ENCODE assay signal across 27 cellular contexts in genomic region chr7:121420976-121421375, GRCh38. TPM values are rescaled to one million over a fixed set of nuclear protein-coding genes. Genes with fewer than 3 reads are reported as not detected.
DNase-seq lines count a peak whose midpoint lies in the region; ATAC-seq and TF ChIP-seq lines count a peak whose summit lies in the region.
"Had no signal": no experiment of that assay in that cellular context is flagged by ENCODE, and none has a peak within 500 bp of the region (broad histone marks: within the 10 kb centered on the region; RNA-seq: fewer than 3 reads in every experiment).

No MANE protein-coding gene starts in this region.

- H2AFZ ChIP-seq in HCT116 (ENCODE audit: low read depth, low read length, poor library complexity, severe bottlenecking) (no peak overlapping the region), hepatocyte (no peak overlapping the region)

- no peaks in the 10 kb centered on the region for H3K36me3 ChIP-seq in HCT116 (ENCODE audit: control insufficient read depth in 1 of 2, insufficient read depth in 2 of 2, low read length in 2 of 2)
- H3K36me3 ChIP-seq in hepatocyte (replicated peaks; ENCODE audit: insufficient read depth, low read depth) = no peaks in the 10 kb centered on the region
- no peaks in the 10 kb centered on the region for H3K36me3 ChIP-seq in stomach
- H3K36me3 ChIP-seq: BLaER1, ovary, right atrium auricular region, vagina, WERI-Rb-1 had no signal

- H3K9me3 ChIP-seq in HCT116 (ENCODE audit: control insufficient read depth in 1 of 2, insufficient read depth in 1 of 2, low read depth in 1 of 2, low read length in 2 of 2) (no peaks in the 10 kb centered on the region), hepatocyte (ENCODE audit: low read depth) (no peaks in the 10 kb centered on the region), stomach (no peaks in the 10 kb centered on the region)
- H3K9me3 ChIP-seq: ovary, right atrium auricular region, testis, vagina had no signal

- WGBS in hepatocyte (ENCODE audit: low lambda C conversion rate, missing lambda C conversion rate) = 43% methylated on average over 3 of the region's 3 CpGs
- 21 to 48% (median 34%) methylated on average over 3 of the region's 3 CpGs for WGBS in stomach, 5 donors

- ATAC-seq in HCT116 (0 out of 2 replicates have a peak, but pooled peaks have one; percentile 27), GM19463 (IDR thresholded peaks at IDR 0.05; ENCODE audit: unreplicated experiment) (no peak), GM19023 (IDR thresholded peaks at IDR 0.05; ENCODE audit: unreplicated experiment) (no peak)
- ATAC-seq: left cardiac atrium; stimulated activated naive CD8-positive, alpha-beta T cell treated with anti-CD3 and anti-CD28 coated beads, Interleukin-15, Interleukin-2, amounts not matched to agents 100 U/mL and 50 U/mL, for 24 hours had no signal

- RAD21 ChIA-PET in HCT116 (lab: Charles Lee; ENCODE audit: low non-redundant PET in 1 of 2, low total read pairs in 2 of 2, uncharacterized antibody in 2 of 2, unreplicated experiment in 2 of 2) = no interaction called here

- H4K20me1 ChIP-seq in HCT116 (ENCODE audit: insufficient read depth) = no peaks in the 10 kb centered on the region
- H4K20me1 ChIP-seq in hepatocyte (ENCODE audit: insufficient read depth, poor library complexity, severe bottlenecking) = no peaks in the 10 kb centered on the region
- H4K20me1 ChIP-seq: BLaER1 had no signal

- DNase-seq in HCT116 (ENCODE audit: low read depth, low spot score) (no peak), RWPE1 (ENCODE audit: low spot score) (peak; percentile 62), hepatocyte (ENCODE audit: low spot score) (peak; percentile 62), stomach (peak; percentile 46), SHP77 (lab: John Stamatoyannopoulos, UW) (no peak)
- DNase-seq: activated CD4-positive, alpha-beta T cell treated with anti-CD3 and anti-CD28 coated beads for 48 hours; activated naive CD4-positive, alpha-beta T cell treated with anti-CD3 and anti-CD28 coated beads, Interleukin-2, amount 50 U/mL, for 16 hours; DMS79; dorsolateral prefrontal cortex; hippocampal formation; left cardiac atrium; MM.1S; NCI-H1417; NCI-H2029; NCI-H526 treated with DMSO at 0.1 percent for 48 hours; NK-92 treated with Interleukin-12 subunit alpha and Interleukin-12 subunit beta, amount 100 ng/mL, for 24 hours; ovary; SHP77 treated with DMSO at 0.1 percent for 48 hours; stimulated activated CD4-positive, alpha-beta T cell treated with anti-CD3 and anti-CD28 coated beads, Interleukin-1b, Interleukin-23, amount 100 ng/mL, for 48 hours; stimulated activated naive CD8-positive, alpha-beta T cell treated with anti-CD3 and anti-CD28 coated beads, Interleukin-15, Interleukin-2, amounts not matched to agents 100 U/mL and 50 U/mL, for 24 hours; testis; WERI-Rb-1 had no signal

- H3K4me1 ChIP-seq in HCT116 (ENCODE audit: control insufficient read depth in 1 of 2, insufficient read depth in 2 of 2, low read length in 2 of 2) (peaks cover 0 to 7% of the 10 kb centered on the region in 2 experiments; a peak in 1 of 4 replicates), hepatocyte (ENCODE audit: insufficient read depth) (peaks cover 11% of the 10 kb centered on the region), stomach (peaks cover 4 to 16% (median 6%) of the 10 kb centered on the region in 4 donors)
- H3K4me1 ChIP-seq: BLaER1, right atrium auricular region, testis, vagina had no signal

- H3K27ac ChIP-seq in HCT116 (ENCODE audit: low read depth, low read length) (no peak overlapping the region), RWPE1 (no peak overlapping the region), hepatocyte (peak overlapping the region; percentile 88), stomach (peak overlapping the region in 4 of 5 donors; percentile 15 to 44 (median 26))
- H3K27ac ChIP-seq: BLaER1, dorsolateral prefrontal cortex, ovary, right atrium auricular region, testis, vagina, WERI-Rb-1 had no signal

- POLR2A ChIA-PET in HCT116 (lab: Charles Lee) (interaction anchor here (1.1 kb wide), 1 partner anchor 23 kb away, joined by 3 read pairs; no protein-coding TSS in a partner anchor), RWPE1 (lab: Yijun Ruan, JAX; ENCODE audit: low non-redundant PET) (no interaction called here)

- TF ChIP-seq POLR2A in HCT116 (IDR thresholded peaks at IDR 0.05; ENCODE audit: borderline replicate concordance, extremely low read depth, insufficient read depth, insufficient read length) (no peak), stomach (IDR thresholded peaks at IDR 0.05) (no peak)

- no peak for TF ChIP-seq EP300 in stomach (IDR thresholded peaks at IDR 0.05)

- no peak for TF ChIP-seq RAD21 in HCT116 (IDR thresholded peaks at IDR 0.05; ENCODE audit: low read depth)

- peak overlapping the region; percentile 6; the same call in 1 of the 2 replicates for H3K4me2 ChIP-seq in HCT116 (ENCODE audit: low read length)
- H3K4me2 ChIP-seq in hepatocyte = peak overlapping the region; percentile 48
- H3K4me2 ChIP-seq: BLaER1 had no signal

- no peak overlapping the region for H3K9ac ChIP-seq in HCT116 (ENCODE audit: low read length)
- H3K9ac ChIP-seq: BLaER1 had no signal

- H3K9me2 ChIP-seq in HCT116 (ENCODE audit: insufficient read depth) (no peaks in the 10 kb centered on the region; the same call in 1 of the 2 replicates), hepatocyte (replicated peaks; ENCODE audit: insufficient read depth) (no peaks in the 10 kb centered on the region)

- H3K79me2 ChIP-seq in HCT116 (ENCODE audit: insufficient read depth, low read length) = no peaks in the 10 kb centered on the region
- H3K79me2 ChIP-seq in hepatocyte = no peaks in the 10 kb centered on the region

- no peaks in the 10 kb centered on the region for H3K27me3 ChIP-seq in HCT116 (ENCODE audit: insufficient read depth, low read length)
- no peaks in the 10 kb centered on the region for H3K27me3 ChIP-seq in hepatocyte
- no peaks in the 10 kb centered on the region for H3K27me3 ChIP-seq in stomach
- H3K27me3 ChIP-seq: BLaER1, dorsolateral prefrontal cortex, ovary, right atrium auricular region, testis, vagina had no signal

- TF ChIP-seq CTCF in HCT116 (IDR thresholded peaks at IDR 0.05 in 2 of 3, conservative IDR thresholded peaks at IDR 0.05 in 1 of 3; ENCODE audit: borderline replicate concordance in 1 of 3, insufficient read depth in 1 of 3, low read depth in 2 of 3, low read length in 2 of 3) (no peak), RWPE1 (conservative IDR thresholded peaks at IDR 0.05; ENCODE audit: low read depth) (no peak), hepatocyte (IDR thresholded peaks at IDR 0.05; ENCODE audit: poor library complexity) (no peak), stomach (IDR thresholded peaks at IDR 0.05) (no peak)

- no TSS peak for BruUV-seq in HCT116 (replicated peaks; lab: Mats Ljungman, UMichigan)

- CTCF ChIA-PET in HCT116 (lab: Charles Lee) (interaction anchor here (1.5 kb wide), 1 partner anchor 23 kb away, joined by 5 read pairs; no protein-coding TSS in a partner anchor), RWPE1 (lab: Yijun Ruan, JAX) (interaction anchor here (0.9 kb wide), 1 partner anchor 25 kb away, joined by 4 read pairs; the partner anchor contains the start of gene FAM3C)

- intact Hi-C loops in HCT116 (cut with micrococcal nuclease) = no loop called here
- intact Hi-C loops in stomach (cut with DNase I; ENCODE audit: low total_unique reads) = no loop called here

- H3K4me3 ChIP-seq in HCT116 (replicated peaks in 1 of 2; ENCODE audit: low read depth in 1 of 2, low read length in 2 of 2) (no peak overlapping the region), hepatocyte (no peak overlapping the region), stomach (no peak overlapping the region)
- H3K4me3 ChIP-seq: BLaER1, dorsolateral prefrontal cortex, ovary, right atrium auricular region, testis, vagina had no signal

TF ChIP-seq in HCT116, 20 proteins besides CTCF, POLR2A, EP300 and RAD21 (continues in another document):
- TF ChIP-seq CEBPB (IDR thresholded peaks at IDR 0.05; ENCODE audit: low read depth) (peak; percentile 34; the same call in 1 of the 2 replicates), TCF7L2 (IDR thresholded peaks at IDR 0.05; ENCODE audit: borderline replicate concordance, extremely low read depth, insufficient read depth, insufficient read length) (no peak), EGR1 (IDR thresholded peaks at IDR 0.05; ENCODE audit: low read depth) (no peak), ZFX (IDR thresholded peaks at IDR 0.05) (no peak), EZH2phosphoT487 (IDR thresholded peaks at IDR 0.05; ENCODE audit: borderline replicate concordance) (no peak), ELF1 (IDR thresholded peaks at IDR 0.05; ENCODE audit: borderline replicate concordance, low read depth) (no peak), YY1 (IDR thresholded peaks at IDR 0.05; ENCODE audit: extremely low read depth, insufficient replicate concordance, low read depth, low read length) (no peak), JUND (IDR thresholded peaks at IDR 0.05) (no peak), SRF (IDR thresholded peaks at IDR 0.05; ENCODE audit: low read depth) (no peak), ZNF274 (IDR thresholded peaks at IDR 0.05; ENCODE audit: low read depth, low read length) (no peak), SP1 (IDR thresholded peaks at IDR 0.05; ENCODE audit: low read depth) (peak; percentile 60)

RNA-seq across cellular contexts. Expression of gene FAM3C, which starts 24.9 kb away (rescaled TPM):
- 322 TPM for total RNA-seq in HCT116 (2021; ENCODE audit: unreplicated experiment)
- 103 and 148 TPM in 2 replicates for polyA plus RNA-seq in HCT116 (2012)
- total RNA-seq in hepatocyte = 113 and 119 TPM in 2 replicates
- 120 and 127 TPM in 2 replicates for polyA plus RNA-seq in hepatocyte
- 100 to 1,000 TPM in 1 of 5 donors, 10 to 100 TPM in 4; 15.2 to 147 (median 23.3) TPM for total RNA-seq in stomach
- polyA plus RNA-seq in stomach = 10 to 100 TPM; 25.2 to 32.5 (median 26.9) TPM

Comparison
In these comparisons a context has a peak if more than half of its experiments do, and no peak if none do; other contexts are left out.
1. DNase-seq: peak in RWPE1 (single experiment), hepatocyte (single experiment) and stomach (single experiment); none in HCT116 (single experiment) and SHP77 (0 of 2).
2. H3K27ac ChIP-seq: peak in hepatocyte (single experiment) and stomach (4 of 5); none in HCT116 (single experiment) and RWPE1 (single experiment).